ENCODE assay signal across 9 cellular contexts in genomic region chr7:98203261-98203963, GRCh38.
DNase-seq lines count a peak whose midpoint lies in the region; ATAC-seq and TF ChIP-seq lines count a peak whose summit lies in the region.
"Had no signal": no experiment of that assay in that cellular context is flagged by ENCODE, and none has a peak within 500 bp of the region (broad histone marks: within the 10 kb centered on the region; RNA-seq: fewer than 3 reads in every experiment).

No MANE protein-coding gene starts in this region.

- H3K4me3 Mint-ChIP-seq in activated naive CD8-positive, alpha-beta T cell treated with anti-CD3 and anti-CD28 coated beads, Interleukin-2, amount 50 U/mL, for 24 hours, result peak overlapping the region; percentile 76

- H3K36me3 Mint-ChIP-seq in activated naive CD8-positive, alpha-beta T cell treated with anti-CD3 and anti-CD28 coated beads, Interleukin-2, amount 50 U/mL, for 24 hours (ENCODE audit: low read depth), result peaks cover 22% of the 10 kb centered on the region

- no peak for TF ChIP-seq CTCF in GM10266 (IDR thresholded peaks at IDR 0.05; ENCODE audit: control insufficient read depth, insufficient read depth, low read depth, missing control alignments)

- H3K9me3 Mint-ChIP-seq in activated naive CD8-positive, alpha-beta T cell treated with anti-CD3 and anti-CD28 coated beads, Interleukin-2, amount 50 U/mL, for 24 hours, result no peaks in the 10 kb centered on the region

- no peaks in the 10 kb centered on the region for H3K27me3 Mint-ChIP-seq in activated naive CD8-positive, alpha-beta T cell treated with anti-CD3 and anti-CD28 coated beads, Interleukin-2, amount 50 U/mL, for 24 hours

- ATAC-seq in GM19035 (IDR thresholded peaks at IDR 0.05; ENCODE audit: unreplicated experiment), result peak; percentile 36
- peak; percentile 30 for ATAC-seq in HG03039 (IDR thresholded peaks at IDR 0.05; ENCODE audit: unreplicated experiment)
- ATAC-seq in activated naive CD8-positive, alpha-beta T cell treated with anti-CD3 and anti-CD28 coated beads, Interleukin-2, amount 50 U/mL, for 24 hours, result peak; percentile 18

- DNase-seq in GM10266 (ENCODE audit: extremely low spot score) (peak; percentile 83), RKO (ENCODE audit: low spot score) (no peak), T1000 (lab: John Stamatoyannopoulos, UW) (no peak), NCI-H1048 (lab: John Stamatoyannopoulos, UW) (no peak), KG1 (lab: John Stamatoyannopoulos, UW) (no peak)
- DNase-seq in activated naive CD8-positive, alpha-beta T cell treated with anti-CD3 and anti-CD28 coated beads, Interleukin-2, amount 50 U/mL, for 24 hours, result peak; percentile 34
- DNase-seq: small intestine had no signal

- peaks cover 52% of the 10 kb centered on the region for H3K4me1 Mint-ChIP-seq in activated naive CD8-positive, alpha-beta T cell treated with anti-CD3 and anti-CD28 coated beads, Interleukin-2, amount 50 U/mL, for 24 hours

- peak overlapping the region; percentile 94 for H3K27ac Mint-ChIP-seq in activated naive CD8-positive, alpha-beta T cell treated with anti-CD3 and anti-CD28 coated beads, Interleukin-2, amount 50 U/mL, for 24 hours

Comparison
In these comparisons a context has a peak if more than half of its experiments do, and no peak if none do; other contexts are left out.
1. DNase-seq: peak in GM10266 (single experiment) and activated naive CD8-positive, alpha-beta T cell treated with anti-CD3 and anti-CD28 coated beads, Interleukin-2, amount 50 U/mL, for 24 hours (single experiment); none in RKO (single experiment), T1000 (single experiment), NCI-H1048 (single experiment) and KG1 (single experiment).
2. Peak in every context shown above with its lines, with median percentiles within 50 percentile points of each other: ATAC-seq.